Comparison of ENCODE assay signal across 19 cellular contexts in the genomic region with DNA sequence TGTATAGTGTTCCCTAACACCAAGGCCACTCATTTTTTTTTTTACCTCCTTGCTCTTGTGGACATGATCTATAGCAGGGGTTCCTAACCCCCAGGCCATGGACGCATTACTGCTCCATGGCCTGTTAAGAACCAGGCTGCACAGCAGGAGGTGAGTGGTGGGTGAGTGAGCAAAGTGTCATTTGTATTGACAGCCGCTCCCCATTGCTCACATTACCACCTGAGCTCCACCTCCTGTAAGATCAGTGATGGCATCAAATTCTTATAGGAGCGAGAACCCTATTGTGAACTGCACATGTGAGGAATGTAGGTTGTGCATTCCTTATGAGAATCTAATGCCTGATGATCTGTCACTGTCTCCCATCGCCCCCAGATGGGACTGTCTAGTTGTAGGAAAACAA.
DNase-seq lines count a peak whose midpoint lies in the region; ATAC-seq, FAIRE-seq and TF ChIP-seq lines count a peak whose summit lies in the region.
"Had no signal": no experiment of that assay in that cellular context is flagged by ENCODE, and none has a peak within 500 bp of the region (broad histone marks: within the 10 kb centered on the region; RNA-seq: fewer than 3 reads in every experiment).

No MANE protein-coding gene starts in this region.

- no peak for TF ChIP-seq RAD21 in HepG2 (CRISPR knock-in tag; IDR thresholded peaks at IDR 0.05)

- 96% methylated on average over 4 of the region's 4 CpGs for WGBS in HepG2 (ENCODE audit: low lambda C conversion rate)
- WGBS in right lobe of liver (ENCODE audit: insufficient coverage, low coverage, low lambda C conversion rate, missing lambda C conversion rate): 74% methylated on average over 4 of the region's 4 CpGs
- WGBS in mammary epithelial cell (ENCODE audit: low coverage, missing lambda C conversion rate): 100% methylated on average over 4 of the region's 4 CpGs

- no peak for ATAC-seq in HepG2
- ATAC-seq in right lobe of liver: no peak
- ATAC-seq in HG03354 (IDR thresholded peaks at IDR 0.05; ENCODE audit: poor library complexity, severe bottlenecking, unreplicated experiment): no peak

- CTCF ChIA-PET in HepG2 (lab: Yijun Ruan, JAX; ENCODE audit: low intra/inter-chr PET ratio, low total read pairs): no interaction called here
- CTCF ChIA-PET in mammary epithelial cell (lab: Charles Lee; ENCODE audit: low non-redundant PET): no interaction called here

- H3K4me1 ChIP-seq in HepG2 (ENCODE audit: insufficient read depth, low read length) (peaks cover 87% of the 10 kb centered on the region), right lobe of liver (no peaks in the 10 kb centered on the region), mammary epithelial cell (ENCODE audit: insufficient read depth, low read length) (peaks cover 47% of the 10 kb centered on the region)

- POLR2A ChIA-PET in HepG2 (lab: Yijun Ruan, JAX): interaction anchor here (1.0 to 1.5 kb wide), 2 partner anchors 39 to 49 kb away, joined by 3 to 4 read pairs; no protein-coding TSS in a partner anchor

- no peaks in the 10 kb centered on the region for H3K9me3 ChIP-seq in HepG2 (ENCODE audit: low read length)
- H3K9me3 ChIP-seq in right lobe of liver: no peaks in the 10 kb centered on the region
- no peaks in the 10 kb centered on the region for H3K9me3 ChIP-seq in mammary epithelial cell (replicated peaks; ENCODE audit: insufficient read depth, low read length)
- H3K9me3 ChIP-seq: SJCRH30 had no signal

- H3K4me2 ChIP-seq in HepG2 (ENCODE audit: low read depth, low read length) (no peak overlapping the region), mammary epithelial cell (ENCODE audit: insufficient read depth, low read depth, low read length) (no peak overlapping the region)

- no peak for TF ChIP-seq POLR2A in HepG2 (IDR thresholded peaks at IDR 0.05; ENCODE audit: insufficient read depth in 1 of 2, low read depth in 2 of 2, low read length in 2 of 2)
- no peak for TF ChIP-seq POLR2A in right lobe of liver (IDR thresholded peaks at IDR 0.05)

- H4K20me1 ChIP-seq in HepG2 (ENCODE audit: insufficient read depth, low read length) (no peaks in the 10 kb centered on the region), mammary epithelial cell (ENCODE audit: insufficient read depth, low read length) (no peaks in the 10 kb centered on the region)

- H3K9ac ChIP-seq in HepG2 (ENCODE audit: insufficient read depth, low read depth, low read length): no peak overlapping the region
- no peak overlapping the region for H3K9ac ChIP-seq in mammary epithelial cell (ENCODE audit: insufficient read depth, low read length)

- peaks cover 93% of the 10 kb centered on the region for H3K79me2 ChIP-seq in HepG2 (ENCODE audit: insufficient read depth, low read length)
- H3K79me2 ChIP-seq in mammary epithelial cell (ENCODE audit: insufficient read depth, low read length): peaks cover 99% of the 10 kb centered on the region

- no peak overlapping the region for H2AFZ ChIP-seq in HepG2 (ENCODE audit: low read length)
- no peak overlapping the region for H2AFZ ChIP-seq in mammary epithelial cell (ENCODE audit: low read depth, low read length)

- no peak for FAIRE-seq in HepG2 (lab: Jason Lieb, UNC)
- FAIRE-seq: A204.1 had no signal

- H3K27ac ChIP-seq in HepG2 (ENCODE audit: extremely low read length, insufficient read depth, low read length) (no peak overlapping the region), right lobe of liver (no peak overlapping the region), mammary epithelial cell (ENCODE audit: insufficient read depth, low read depth, low read length) (peak overlapping the region; percentile 21), layer of hippocampus (ENCODE audit: low read depth, low read length) (peak overlapping the region; percentile 27)
- H3K27ac ChIP-seq: C4-2B, SJCRH30 had no signal

- no TSS peak for BruUV-seq in HepG2 (replicated peaks; lab: Mats Ljungman, UMichigan)
- no TSS peak for BruUV-seq in mammary epithelial cell (replicated peaks; lab: Mats Ljungman, UMichigan)

- no peaks in the 10 kb centered on the region for H3K36me3 ChIP-seq in HepG2 (replicated peaks in 1 of 2; ENCODE audit: control insufficient read depth in 1 of 2, insufficient read depth in 2 of 2, low read length in 2 of 2)
- no peaks in the 10 kb centered on the region for H3K36me3 ChIP-seq in right lobe of liver
- H3K36me3 ChIP-seq in mammary epithelial cell (ENCODE audit: insufficient read depth, low read length): no peaks in the 10 kb centered on the region
- H3K36me3 ChIP-seq: SJCRH30 had no signal

- no peak for TF ChIP-seq EP300 in HepG2 (IDR thresholded peaks at IDR 0.05; ENCODE audit: low read depth in 2 of 2, low read length in 2 of 2)
- TF ChIP-seq EP300 in HepG2 (CRISPR knock-in tag; IDR thresholded peaks at IDR 0.05; ENCODE audit: borderline replicate concordance): no peak

- H3K27me3 ChIP-seq in HepG2 (ENCODE audit: control insufficient read depth in 1 of 2, insufficient read depth in 2 of 2, low read length in 2 of 2) (no peaks in the 10 kb centered on the region), right lobe of liver (no peaks in the 10 kb centered on the region), mammary epithelial cell (ENCODE audit: insufficient read depth, low read length) (no peaks in the 10 kb centered on the region), layer of hippocampus (ENCODE audit: control insufficient read depth, insufficient read depth, low read length) (peaks cover 2% of the 10 kb centered on the region)
- H3K27me3 ChIP-seq: SJCRH30 had no signal

- in situ Hi-C loops in HepG2 (cut with HindIII; ENCODE audit: extremely low pct_ligation_motif_present, low pct_unique_long_range_greater_than_20kb): no loop called here
- in situ Hi-C loops in mammary epithelial cell (cut with MboI; ENCODE audit: low sequenced_read_pairs in 2 of 2): loop anchor here in 1 of 2 donors (5.0 kb wide), 1 partner anchor 101 kb away; no protein-coding TSS in a partner anchor

- dilution Hi-C loops in mammary epithelial cell (cut with HindIII; ENCODE audit: low sequenced_read_pairs): no loop called here

- DNase-seq in HepG2 (ENCODE audit: low spot score) (no peak), right lobe of liver (no peak), mammary epithelial cell (peak; percentile 57), SW480 (ENCODE audit: low spot score) (no peak), dermis blood vessel endothelial cell (no peak), GM10266 (ENCODE audit: extremely low spot score) (no peak)
- DNase-seq: DMS79, GF-D8, GOT3, Karpas-422, NCI-H1417, NCI-H1930, NCI-H2171 treated with DMSO at 0.1 percent for 48 hours, NCI-H774, SJCRH30 had no signal

- TF ChIP-seq CTCF in HepG2 (CRISPR knock-in tag; IDR thresholded peaks at IDR 0.05) (no peak), right lobe of liver (IDR thresholded peaks at IDR 0.05) (no peak), mammary epithelial cell (conservative IDR thresholded peaks at IDR 0.05 in 1 of 2, IDR thresholded peaks at IDR 0.05 in 1 of 2; ENCODE audit: extremely low read depth in 1 of 2, insufficient read depth in 1 of 2, low read depth in 1 of 2, low read length in 2 of 2) (no peak), GM10266 (IDR thresholded peaks at IDR 0.05; ENCODE audit: control insufficient read depth, insufficient read depth, low read depth, missing control alignments) (no peak)

- H3K4me3 ChIP-seq in HepG2 (replicated peaks in 1 of 3; ENCODE audit: insufficient read depth in 1 of 3, low read depth in 2 of 3, low read length in 3 of 3): no peak overlapping the region
- H3K4me3 ChIP-seq in right lobe of liver: no peak overlapping the region
- H3K4me3 ChIP-seq in mammary epithelial cell (replicated peaks in 1 of 3; ENCODE audit: insufficient read depth in 1 of 3, low read depth in 2 of 3, low read length in 3 of 3): no peak overlapping the region
- H3K4me3 ChIP-seq: SJCRH30 had no signal

- intact Hi-C loops in HepG2 (cut with micrococcal nuclease; ENCODE audit: unreplicated experiment): no loop called here
- intact Hi-C loops in right lobe of liver (cut with DNase I): no loop called here
- intact Hi-C loops in mammary epithelial cell (cut with micrococcal nuclease): no loop called here

TF ChIP-seq in HepG2, 621 proteins besides CTCF, POLR2A, EP300 and RAD21:
- TF ChIP-seq, protein P1, sequence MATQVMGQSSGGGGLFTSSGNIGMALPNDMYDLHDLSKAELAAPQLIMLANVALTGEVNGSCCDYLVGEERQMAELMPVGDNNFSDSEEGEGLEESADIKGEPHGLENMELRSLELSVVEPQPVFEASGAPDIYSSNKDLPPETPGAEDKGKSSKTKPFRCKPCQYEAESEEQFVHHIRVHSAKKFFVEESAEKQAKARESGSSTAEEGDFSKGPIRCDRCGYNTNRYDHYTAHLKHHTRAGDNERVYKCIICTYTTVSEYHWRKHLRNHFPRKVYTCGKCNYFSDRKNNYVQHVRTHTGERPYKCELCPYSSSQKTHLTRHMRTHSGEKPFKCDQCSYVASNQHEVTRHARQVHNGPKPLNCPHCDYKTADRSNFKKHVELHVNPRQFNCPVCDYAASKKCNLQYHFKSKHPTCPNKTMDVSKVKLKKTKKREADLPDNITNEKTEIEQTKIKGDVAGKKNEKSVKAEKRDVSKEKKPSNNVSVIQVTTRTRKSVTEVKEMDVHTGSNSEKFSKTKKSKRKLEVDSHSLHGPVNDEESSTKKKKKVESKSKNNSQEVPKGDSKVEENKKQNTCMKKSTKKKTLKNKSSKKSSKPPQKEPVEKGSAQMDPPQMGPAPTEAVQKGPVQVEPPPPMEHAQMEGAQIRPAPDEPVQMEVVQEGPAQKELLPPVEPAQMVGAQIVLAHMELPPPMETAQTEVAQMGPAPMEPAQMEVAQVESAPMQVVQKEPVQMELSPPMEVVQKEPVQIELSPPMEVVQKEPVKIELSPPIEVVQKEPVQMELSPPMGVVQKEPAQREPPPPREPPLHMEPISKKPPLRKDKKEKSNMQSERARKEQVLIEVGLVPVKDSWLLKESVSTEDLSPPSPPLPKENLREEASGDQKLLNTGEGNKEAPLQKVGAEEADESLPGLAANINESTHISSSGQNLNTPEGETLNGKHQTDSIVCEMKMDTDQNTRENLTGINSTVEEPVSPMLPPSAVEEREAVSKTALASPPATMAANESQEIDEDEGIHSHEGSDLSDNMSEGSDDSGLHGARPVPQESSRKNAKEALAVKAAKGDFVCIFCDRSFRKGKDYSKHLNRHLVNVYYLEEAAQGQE (IDR thresholded peaks at IDR 0.05; ENCODE audit: borderline replicate concordance in 1 of 2, low read depth in 1 of 2, low read length in 2 of 2): no peak
- peak; percentile 27 for TF ChIP-seq RBM22 (optimal IDR thresholded peaks at IDR 0.05; ENCODE audit: low read length)

Comparison
In these comparisons a context has a peak if more than half of its experiments do, and no peak if none do; other contexts are left out.
1. H3K27ac ChIP-seq: peak in mammary epithelial cell (single experiment) and layer of hippocampus (single experiment); none in HepG2 (single experiment) and right lobe of liver (0 of 3).